26 cellular contexts compared by ENCODE assay signal in the genomic region with DNA sequence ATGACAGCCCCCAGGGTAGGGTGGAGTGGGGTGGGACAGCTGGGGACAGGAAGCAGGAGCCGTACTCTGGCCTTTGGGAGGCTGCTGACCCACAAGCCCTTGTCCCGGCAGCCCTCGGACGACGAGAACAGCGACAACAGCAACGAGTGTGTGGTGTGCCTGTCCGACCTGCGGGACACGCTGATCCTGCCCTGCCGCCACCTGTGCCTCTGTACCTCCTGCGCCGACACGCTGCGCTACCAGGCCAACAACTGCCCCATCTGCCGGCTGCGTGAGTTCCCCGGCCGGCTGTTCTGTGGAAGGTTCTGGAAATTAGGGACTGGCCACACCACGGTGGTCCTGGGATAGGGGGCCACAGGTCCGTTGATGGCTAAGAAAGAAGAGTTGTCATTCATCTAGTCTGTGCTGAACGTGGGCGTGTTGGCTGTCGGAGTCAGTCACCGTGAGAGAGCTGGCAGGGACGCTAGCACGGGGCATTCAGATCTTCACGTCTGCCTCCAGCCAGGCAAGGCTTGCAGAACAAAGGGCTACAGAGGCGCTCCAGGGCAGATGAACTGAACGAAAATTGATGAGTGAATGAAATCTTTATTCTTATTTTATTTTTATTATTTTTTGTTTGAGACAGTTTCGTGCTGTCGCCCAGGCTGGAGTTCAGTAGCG. TPM values are rescaled to one million over a fixed set of nuclear protein-coding genes. Genes with fewer than 3 reads are reported as not detected.
DNase-seq lines count a peak whose midpoint lies in the region; ATAC-seq and TF ChIP-seq lines count a peak whose summit lies in the region.
"Had no signal": no experiment of that assay in that cellular context is flagged by ENCODE, and none has a peak within 500 bp of the region (broad histone marks: within the 10 kb centered on the region; RNA-seq: fewer than 3 reads in every experiment).

No MANE protein-coding gene starts in this region.

- H3K27ac ChIP-seq in HL-60 (replicated peaks) (peak overlapping the region; percentile 25; the same call in 1 of the 2 replicates), cingulate gyrus (ENCODE audit: low read depth, low read length) (peak overlapping the region; percentile 63)
- H3K27ac ChIP-seq: ascending aorta, KMS-11, thyroid gland had no signal

- DNase-seq in COLO829 (ENCODE audit: low spot score) = peak; percentile 74
- DNase-seq in HL-60 (ENCODE audit: low read depth in 1 of 2, low spot score in 1 of 2) = no peak
- DNase-seq in nephron progenitor cell = no peak
- DNase-seq in NCI-H2107 (lab: John Stamatoyannopoulos, UW) = no peak
- DNase-seq in LoVo (ENCODE audit: low spot score) = no peak
- DNase-seq in Calu3 = no peak
- DNase-seq: activated CD4-positive, alpha-beta T cell treated with anti-CD3 and anti-CD28 coated beads for 36 hours; activated T-cell treated with anti-CD3 and anti-CD28 coated beads, Interleukin-2, amount 50 U/mL, for 72 hours; HFFc6; naive thymus-derived CD4-positive, alpha-beta T cell; NCI-H1436 treated with DMSO at 0.1 percent for 48 hours; NCI-H510A; SIG-M5; stimulated activated CD4-positive, alpha-beta T cell treated with anti-CD3 and anti-CD28 coated beads, Interleukin-12 subunit alpha, Interleukin-12 subunit beta, amount 100 ng/mL, for 4 hours; stimulated activated CD4-positive, alpha-beta T cell treated with anti-CD3 and anti-CD28 coated beads, Interleukin-4, amount 100 ng/mL, for 4 hours; stimulated activated naive CD8-positive, alpha-beta T cell treated with anti-CD3 and anti-CD28 coated beads, Interleukin-15, Interleukin-2, amounts not matched to agents 100 U/mL and 50 U/mL, for 24 hours; thyroid gland had no signal

- no peaks in the 10 kb centered on the region for H3K27me3 Mint-ChIP-seq in nephron progenitor cell (ENCODE audit: low read depth, poor library complexity)
- no peaks in the 10 kb centered on the region for H3K27me3 Mint-ChIP-seq in Calu3 (ENCODE audit: unreplicated experiment)
- H3K27me3 Mint-ChIP-seq: activated CD4-positive, alpha-beta T cell treated with anti-CD3 and anti-CD28 coated beads for 36 hours; activated naive CD4-positive, alpha-beta T cell treated with anti-CD3 and anti-CD28 coated beads, Interleukin-2, amount 50 U/mL, for 24 hours; central memory CD8-positive, alpha-beta T cell; naive thymus-derived CD4-positive, alpha-beta T cell had no signal

- CTCF ChIA-PET in Calu3 (lab: Charles Lee) = no interaction called here

- no peak overlapping the region for H3K4me3 ChIP-seq in HL-60 (replicated peaks; ENCODE audit: insufficient read depth, low read length)
- H3K4me3 ChIP-seq: ascending aorta, heart right ventricle, thyroid gland had no signal

- H3K27ac Mint-ChIP-seq in nephron progenitor cell (peak overlapping the region; percentile 64), Calu3 (ENCODE audit: unreplicated experiment) (no peak overlapping the region)
- H3K27ac Mint-ChIP-seq: activated CD4-positive, alpha-beta T cell treated with anti-CD3 and anti-CD28 coated beads for 36 hours; activated T-cell treated with anti-CD3 and anti-CD28 coated beads, Interleukin-2, amount 50 U/mL, for 72 hours; HFFc6 had no signal

- H3K9me3 Mint-ChIP-seq in nephron progenitor cell (no peaks in the 10 kb centered on the region), Calu3 (ENCODE audit: low read depth, unreplicated experiment) (no peaks in the 10 kb centered on the region)
- H3K9me3 Mint-ChIP-seq: activated naive CD4-positive, alpha-beta T cell treated with anti-CD3 and anti-CD28 coated beads, Interleukin-2, amount 50 U/mL, for 24 hours; activated T-cell treated with anti-CD3 and anti-CD28 coated beads, Interleukin-2, amount 50 U/mL, for 72 hours; central memory CD8-positive, alpha-beta T cell; HFFc6; naive thymus-derived CD4-positive, alpha-beta T cell had no signal

- no peaks in the 10 kb centered on the region for H3K27me3 ChIP-seq in HL-60 (ENCODE audit: insufficient read depth, poor library complexity, severe bottlenecking)
- H3K27me3 ChIP-seq: ascending aorta, heart right ventricle, thyroid gland had no signal

- intact Hi-C loops in Calu3 (cut with micrococcal nuclease; ENCODE audit: unreplicated experiment) = no loop called here

- H3K4me3 Mint-ChIP-seq in nephron progenitor cell (no peak overlapping the region), Calu3 (ENCODE audit: low read depth, unreplicated experiment) (no peak overlapping the region)
- H3K4me3 Mint-ChIP-seq: activated CD4-positive, alpha-beta T cell treated with anti-CD3 and anti-CD28 coated beads for 36 hours; activated naive CD4-positive, alpha-beta T cell treated with anti-CD3 and anti-CD28 coated beads, Interleukin-2, amount 50 U/mL, for 24 hours; activated T-cell treated with anti-CD3 and anti-CD28 coated beads, Interleukin-2, amount 50 U/mL, for 72 hours; central memory CD8-positive, alpha-beta T cell; HFFc6 had no signal

- TF ChIP-seq CTCF in HL-60 (IDR thresholded peaks at IDR 0.05; ENCODE audit: insufficient read depth, low read length) (no peak), nephron progenitor cell (IDR thresholded peaks at IDR 0.05) (no peak), Calu3 (IDR thresholded peaks at IDR 0.05; ENCODE audit: unreplicated experiment) (no peak)

- no TSS peak for BruUV-seq in Calu3 (replicated peaks; lab: Mats Ljungman, UMichigan)

- peaks cover 16% of the 10 kb centered on the region for H3K36me3 Mint-ChIP-seq in nephron progenitor cell (ENCODE audit: low read depth)
- H3K36me3 Mint-ChIP-seq in Calu3 (ENCODE audit: insufficient read depth, unreplicated experiment) = peaks cover 38% of the 10 kb centered on the region
- H3K36me3 Mint-ChIP-seq: activated naive CD4-positive, alpha-beta T cell treated with anti-CD3 and anti-CD28 coated beads, Interleukin-2, amount 50 U/mL, for 24 hours had no signal

- H3K4me1 Mint-ChIP-seq in nephron progenitor cell (peaks cover 27% of the 10 kb centered on the region), Calu3 (ENCODE audit: low read depth, unreplicated experiment) (peaks cover 8% of the 10 kb centered on the region)

- ATAC-seq in HG02938 (IDR thresholded peaks at IDR 0.05; ENCODE audit: unreplicated experiment) = no peak
- ATAC-seq: activated CD4-positive, alpha-beta T cell treated with anti-CD3 and anti-CD28 coated beads for 36 hours; activated T-cell treated with anti-CD3 and anti-CD28 coated beads, Interleukin-2, amount 50 U/mL, for 72 hours; heart right ventricle; naive thymus-derived CD4-positive, alpha-beta T cell; Panc1; right cardiac atrium; stimulated activated naive CD8-positive, alpha-beta T cell treated with anti-CD3 and anti-CD28 coated beads, Interleukin-15, Interleukin-2, amounts not matched to agents 100 U/mL and 50 U/mL, for 24 hours had no signal

RNA-seq across cellular contexts. Expression of a gene that starts 19.8 kb away (rescaled TPM):
- 30.6 and 32.6 TPM in 2 replicates for total RNA-seq in Calu3 (2022)

RNA-seq across cellular contexts. Expression of a gene that starts 48.9 kb away (rescaled TPM):
- 105 and 114 TPM in 2 replicates for total RNA-seq in Calu3 (2022)

RNA-seq across cellular contexts. Expression of a gene that starts 58.8 kb away (rescaled TPM):
- 54.4 and 55.6 TPM in 2 replicates for total RNA-seq in Calu3 (2022)
